In the genomic region with DNA sequence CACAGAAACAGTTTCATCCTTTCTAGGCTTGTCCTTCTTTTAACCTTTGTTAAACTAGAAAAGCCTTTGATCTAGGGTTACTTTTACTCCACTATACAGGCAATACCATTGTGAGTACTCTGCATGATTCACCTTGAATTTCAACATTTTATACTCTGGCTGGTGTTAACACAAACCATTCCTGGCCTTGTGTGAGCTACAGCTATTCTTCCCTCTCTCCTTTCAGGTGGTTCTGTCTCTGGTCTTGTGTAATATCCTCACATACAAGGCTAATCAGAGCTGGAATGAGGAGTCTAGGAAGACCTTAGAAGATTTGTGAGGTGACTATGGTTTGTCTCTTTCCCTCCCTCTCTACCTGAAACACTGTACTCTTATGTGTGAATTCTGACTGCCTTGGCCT, we compare ENCODE assay signal across 22 cellular contexts.
DNase-seq lines count a peak whose midpoint lies in the region; ATAC-seq, FAIRE-seq and TF ChIP-seq lines count a peak whose summit lies in the region.
"Had no signal": no experiment of that assay in that cellular context is flagged by ENCODE, and none has a peak within 500 bp of the region (broad histone marks: within the 10 kb centered on the region; RNA-seq: fewer than 3 reads in every experiment).

No MANE protein-coding gene starts in this region.

- TF ChIP-seq CTCF in MCF 10A (IDR thresholded peaks at IDR 0.05; ENCODE audit: unreplicated experiment) (no peak), breast epithelium (IDR thresholded peaks at IDR 0.05) (no peak), bronchial epithelial cell (IDR thresholded peaks at IDR 0.05; ENCODE audit: insufficient read depth, low read length, severe bottlenecking) (no peak), foreskin keratinocyte (conservative IDR thresholded peaks at IDR 0.05) (no peak), gastrocnemius medialis (IDR thresholded peaks at IDR 0.05 in 4 of 5, conservative IDR thresholded peaks at IDR 0.05 in 1 of 5) (no peak)

- CTCF ChIA-PET in MCF 10A (lab: Yijun Ruan, JAX), result interaction anchor here (0.6 kb wide), 2 partner anchors 36 to 700 kb away, joined by 3 read pairs; no protein-coding TSS in a partner anchor

- H3K27me3 Mint-ChIP-seq in MCF 10A (ENCODE audit: insufficient read depth, unreplicated experiment), result no peaks in the 10 kb centered on the region
- H3K27me3 Mint-ChIP-seq: B cell; CD4-positive, alpha-beta T cell had no signal

- no TSS peak for BruUV-seq in MCF 10A (replicated peaks; lab: Mats Ljungman, UMichigan)

- intact Hi-C loops in MCF 10A (cut with micrococcal nuclease), result no loop called here
- intact Hi-C loops in breast epithelium (cut with DNase I; ENCODE audit: low total_unique reads), result no loop called here
- intact Hi-C loops in gastrocnemius medialis (cut with DNase I; ENCODE audit: low total_unique reads), result no loop called here

- TF ChIP-seq POLR2A in breast epithelium (IDR thresholded peaks at IDR 0.05) (no peak), gastrocnemius medialis (IDR thresholded peaks at IDR 0.05) (no peak)

- peak; percentile 35 for DNase-seq in MCF 10A (ENCODE audit: unreplicated experiment)
- DNase-seq in breast epithelium (ENCODE audit: low spot score in 2 of 2), result no peak
- peak; percentile 46 for DNase-seq in bronchial epithelial cell (ENCODE audit: low read depth)
- peak; percentile 5 to 62 for DNase-seq in foreskin keratinocyte
- DNase-seq in gastrocnemius medialis, result no peak
- DNase-seq: AML-193; Caco-2; Calu3; CD4-positive, alpha-beta T cell; CD8-positive, alpha-beta T cell; DMS79 treated with DMSO at 0.1 percent for 48 hours; GF-D8 had no signal

- no peaks in the 10 kb centered on the region for H3K27me3 ChIP-seq in breast epithelium
- no peaks in the 10 kb centered on the region for H3K27me3 ChIP-seq in bronchial epithelial cell (ENCODE audit: control insufficient read depth, insufficient read depth, low read length)
- H3K27me3 ChIP-seq in foreskin keratinocyte, result no peaks in the 10 kb centered on the region
- H3K27me3 ChIP-seq in gastrocnemius medialis, result no peaks in the 10 kb centered on the region
- H3K27me3 ChIP-seq: BLaER1 treated with 17β-estradiol and CSF1 and Interleukin-3, amounts not matched to agents 10 nM and 100 nM had no signal

- ATAC-seq in foreskin keratinocyte, result no peak
- no peak for ATAC-seq in HG03039 (IDR thresholded peaks at IDR 0.05; ENCODE audit: unreplicated experiment)
- ATAC-seq in gastrocnemius medialis, result no peak
- ATAC-seq: A549; CD8-positive, alpha-beta T cell had no signal

- H3K4me1 ChIP-seq in breast epithelium (no peaks in the 10 kb centered on the region), foreskin keratinocyte (no peaks in the 10 kb centered on the region), gastrocnemius medialis (no peaks in the 10 kb centered on the region)
- H3K4me1 ChIP-seq: A549; BLaER1 treated with 17β-estradiol and CSF1 and Interleukin-3, amounts not matched to agents 10 nM and 100 nM; Caco-2 had no signal

- in situ Hi-C loops in gastrocnemius medialis (cut with MboI; ENCODE audit: low sequenced_read_pairs in 4 of 4), result no loop called here

- H3K36me3 Mint-ChIP-seq in MCF 10A (ENCODE audit: insufficient read depth, unreplicated experiment), result no peaks in the 10 kb centered on the region
- H3K36me3 Mint-ChIP-seq: CD8-positive, alpha-beta T cell had no signal

- FAIRE-seq in bronchial epithelial cell (lab: Jason Lieb, UNC), result no peak
- FAIRE-seq: A549, D721Med, G401.6, GM12891, GM19239 had no signal

- H3K4me3 ChIP-seq in breast epithelium (no peak overlapping the region), bronchial epithelial cell (ENCODE audit: low read depth, low read length) (no peak overlapping the region), gastrocnemius medialis (no peak overlapping the region)
- H3K4me3 ChIP-seq: A549; BLaER1 treated with 17β-estradiol and CSF1 and Interleukin-3, amounts not matched to agents 10 nM and 100 nM had no signal

- H3K9me3 ChIP-seq in breast epithelium (no peaks in the 10 kb centered on the region), gastrocnemius medialis (no peaks in the 10 kb centered on the region)
- H3K9me3 ChIP-seq: Caco-2 had no signal

- POLR2A ChIA-PET in MCF 10A (lab: Yijun Ruan, JAX), result no interaction called here

- H3K4me1 Mint-ChIP-seq in MCF 10A (ENCODE audit: insufficient read depth, unreplicated experiment), result no peaks in the 10 kb centered on the region
- H3K4me1 Mint-ChIP-seq: B cell had no signal

- H3K27ac Mint-ChIP-seq in MCF 10A (ENCODE audit: low read depth, unreplicated experiment), result no peak overlapping the region
- H3K27ac Mint-ChIP-seq: B cell; CD4-positive, alpha-beta T cell; CD8-positive, alpha-beta T cell had no signal

- no peak overlapping the region for H3K4me3 Mint-ChIP-seq in MCF 10A (ENCODE audit: unreplicated experiment)
- H3K4me3 Mint-ChIP-seq: B cell; CD4-positive, alpha-beta T cell; CD8-positive, alpha-beta T cell had no signal

- H3K27ac ChIP-seq in breast epithelium (no peak overlapping the region), foreskin keratinocyte (no peak overlapping the region), gastrocnemius medialis (no peak overlapping the region)
- H3K27ac ChIP-seq: 22Rv1; A549; BLaER1 treated with 17β-estradiol and CSF1 and Interleukin-3, amounts not matched to agents 10 nM and 100 nM; C4-2B had no signal

- no peaks in the 10 kb centered on the region for H3K9me3 Mint-ChIP-seq in MCF 10A (ENCODE audit: unreplicated experiment)

- no peaks in the 10 kb centered on the region for H3K36me3 ChIP-seq in breast epithelium
- no peaks in the 10 kb centered on the region for H3K36me3 ChIP-seq in bronchial epithelial cell (ENCODE audit: control insufficient read depth, insufficient read depth, low read length)
- H3K36me3 ChIP-seq in gastrocnemius medialis, result no peaks in the 10 kb centered on the region
- H3K36me3 ChIP-seq: BLaER1 treated with 17β-estradiol and CSF1 and Interleukin-3, amounts not matched to agents 10 nM and 100 nM had no signal

Comparison
In these comparisons a context has a peak if more than half of its experiments do, and no peak if none do; other contexts are left out.
1. DNase-seq: peak in MCF 10A (single experiment), bronchial epithelial cell (single experiment) and foreskin keratinocyte (2 of 2); none in breast epithelium (0 of 2) and gastrocnemius medialis (0 of 2).